12 cellular contexts compared by ENCODE assay signal in the genomic region with DNA sequence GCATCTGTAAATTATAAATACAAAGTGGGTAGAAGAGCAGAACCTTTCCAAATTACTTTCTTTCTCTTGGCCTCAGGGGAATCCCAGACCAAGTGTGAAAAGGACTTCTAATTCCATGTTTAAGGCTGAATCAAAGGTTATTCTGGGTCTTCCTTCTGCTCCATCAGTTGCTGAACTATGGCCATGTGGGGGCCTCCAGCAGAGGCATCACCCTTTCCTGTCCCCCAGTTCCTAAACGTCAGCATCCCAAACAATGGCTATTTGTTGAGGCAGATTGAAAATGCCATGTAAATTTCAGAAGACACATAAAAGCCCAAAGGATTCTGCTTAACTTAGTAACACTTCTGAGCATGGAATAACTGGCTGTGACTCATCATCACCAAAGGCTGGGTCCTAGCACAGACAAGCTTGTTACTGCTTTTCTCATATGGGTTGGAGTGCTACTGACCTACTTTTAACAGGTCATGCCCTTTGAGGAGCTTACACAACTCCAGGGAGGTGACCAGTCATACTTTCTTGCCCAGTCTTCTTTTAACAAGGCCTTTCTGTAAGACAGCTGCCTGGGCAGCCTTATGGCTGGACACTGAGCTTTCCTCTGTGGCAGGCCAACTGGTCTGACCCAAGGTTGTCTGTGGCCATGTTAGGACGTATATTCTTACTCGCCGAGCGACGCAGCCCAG.
A peak's percentile ranks its signal among the peaks of the same experiment; 100 is the strongest.
DNase-seq lines count a peak whose midpoint lies in the region; ATAC-seq and TF ChIP-seq lines count a peak whose summit lies in the region.
"Had no signal": no experiment of that assay in that cellular context is flagged by ENCODE, and none has a peak within 500 bp of the region (broad histone marks: within the 10 kb centered on the region; RNA-seq: fewer than 3 reads in every experiment).

No MANE protein-coding gene starts in this region.

- H3K27me3 Mint-ChIP-seq in dendritic cell treated with granulocyte-macrophage colony-stimulating factor and Interleukin-4, amounts not matched to agents 40 ng/mL and 50 ng/mL, for 4 days, result no peaks in the 10 kb centered on the region
- H3K27me3 Mint-ChIP-seq: CD4-positive, CD25-positive, alpha-beta regulatory T cell; memory B cell had no signal

- TF ChIP-seq CTCF in vagina (IDR thresholded peaks at IDR 0.05), result no peak
- TF ChIP-seq CTCF in GM10266 (IDR thresholded peaks at IDR 0.05; ENCODE audit: control insufficient read depth, insufficient read depth, low read depth, missing control alignments), result no peak

- H3K27me3 ChIP-seq in vagina, result no peaks in the 10 kb centered on the region

- ATAC-seq in activated naive CD4-positive, alpha-beta T cell treated with anti-CD3 and anti-CD28 coated beads, Interleukin-2, amount 50 U/mL, for 72 hours, result peak; percentile 39 to 63
- no peak for ATAC-seq in HG03175 (IDR thresholded peaks at IDR 0.05; ENCODE audit: unreplicated experiment)

- H3K27ac ChIP-seq in vagina, result peak overlapping the region; percentile 72

- intact Hi-C loops in dendritic cell treated with granulocyte-macrophage colony-stimulating factor and Interleukin-4, amounts not matched to agents 40 ng/mL and 50 ng/mL, for 4 days (cut with micrococcal nuclease), result no loop called here
- intact Hi-C loops in vagina (cut with DNase I), result no loop called here

- H3K9me3 Mint-ChIP-seq in activated naive CD4-positive, alpha-beta T cell treated with anti-CD3 and anti-CD28 coated beads, Interleukin-2, amount 50 U/mL, for 72 hours, result no peaks in the 10 kb centered on the region
- H3K9me3 Mint-ChIP-seq in dendritic cell treated with granulocyte-macrophage colony-stimulating factor and Interleukin-4, amounts not matched to agents 40 ng/mL and 50 ng/mL, for 4 days, result no peaks in the 10 kb centered on the region
- H3K9me3 Mint-ChIP-seq: CD4-positive, CD25-positive, alpha-beta regulatory T cell; memory B cell had no signal

- peaks cover 52% of the 10 kb centered on the region for H3K4me1 Mint-ChIP-seq in dendritic cell treated with granulocyte-macrophage colony-stimulating factor and Interleukin-4, amounts not matched to agents 40 ng/mL and 50 ng/mL, for 4 days (ENCODE audit: low read depth)
- H3K4me1 Mint-ChIP-seq: CD4-positive, CD25-positive, alpha-beta regulatory T cell had no signal

- H3K4me1 ChIP-seq in vagina, result peaks cover 20% of the 10 kb centered on the region

- peaks cover 0 to 17% of the 10 kb centered on the region in 2 donors for H3K36me3 ChIP-seq in vagina

- peak overlapping the region; percentile 2 for H3K4me3 Mint-ChIP-seq in dendritic cell treated with granulocyte-macrophage colony-stimulating factor and Interleukin-4, amounts not matched to agents 40 ng/mL and 50 ng/mL, for 4 days
- H3K4me3 Mint-ChIP-seq: CD4-positive, CD25-positive, alpha-beta regulatory T cell; memory B cell had no signal

- H3K36me3 Mint-ChIP-seq in activated naive CD4-positive, alpha-beta T cell treated with anti-CD3 and anti-CD28 coated beads, Interleukin-2, amount 50 U/mL, for 72 hours, result peaks cover 0 to 18% of the 10 kb centered on the region in 2 donors
- H3K36me3 Mint-ChIP-seq in dendritic cell treated with granulocyte-macrophage colony-stimulating factor and Interleukin-4, amounts not matched to agents 40 ng/mL and 50 ng/mL, for 4 days (ENCODE audit: low read depth), result peaks cover 81% of the 10 kb centered on the region

- no peak for DNase-seq in activated naive CD4-positive, alpha-beta T cell treated with anti-CD3 and anti-CD28 coated beads, Interleukin-2, amount 50 U/mL, for 72 hours (ENCODE audit: low spot score in 2 of 2)
- no peak for DNase-seq in activated naive CD4-positive, alpha-beta T cell treated with Interleukin-2 at 50 U/mL for 16 hours
- DNase-seq in medulla oblongata (ENCODE audit: extremely low spot score), result peak; percentile 16
- peak in 1 of 2 donors; percentile 92 for DNase-seq in vagina (ENCODE audit: extremely low spot score in 2 of 2)
- DNase-seq in GM10266 (ENCODE audit: extremely low spot score), result no peak
- DNase-seq in NCI-H1092 (lab: John Stamatoyannopoulos, UW), result no peak
- DNase-seq: activated CD8-positive, alpha-beta memory T cell treated with anti-CD3 and anti-CD28 coated beads, Interleukin-2, amount 50 U/mL, for 4 hours; CD4-positive, CD25-positive, alpha-beta regulatory T cell; NCI-H1048 had no signal

- TF ChIP-seq POLR2A in vagina (IDR thresholded peaks at IDR 0.05), result no peak

- peak overlapping the region; percentile 62 to 76 for H3K27ac Mint-ChIP-seq in activated naive CD4-positive, alpha-beta T cell treated with anti-CD3 and anti-CD28 coated beads, Interleukin-2, amount 50 U/mL, for 72 hours
- H3K27ac Mint-ChIP-seq in dendritic cell treated with granulocyte-macrophage colony-stimulating factor and Interleukin-4, amounts not matched to agents 40 ng/mL and 50 ng/mL, for 4 days, result peak overlapping the region; percentile 73
- H3K27ac Mint-ChIP-seq: memory B cell had no signal

- no peak overlapping the region for H3K4me3 ChIP-seq in vagina

- H3K9me3 ChIP-seq in vagina, result no peaks in the 10 kb centered on the region
